Comparison of ENCODE assay signal across 18 cellular contexts in genomic region chr6:31525932-31526591, GRCh38. TPM values are rescaled to one million over a fixed set of nuclear protein-coding genes. Genes with fewer than 3 reads are reported as not detected.
DNase-seq lines count a peak whose midpoint lies in the region; ATAC-seq and TF ChIP-seq lines count a peak whose summit lies in the region.
"Had no signal": no experiment of that assay in that cellular context is flagged by ENCODE, and none has a peak within 500 bp of the region (broad histone marks: within the 10 kb centered on the region; RNA-seq: fewer than 3 reads in every experiment).

No MANE protein-coding gene starts in this region.

- no peaks in the 10 kb centered on the region for H3F3A ChIP-seq in PC-3 (ENCODE audit: low read length, unreplicated experiment)

- ATAC-seq in PC-3 (peak; percentile 56), HG03354 (IDR thresholded peaks at IDR 0.05; ENCODE audit: poor library complexity, severe bottlenecking, unreplicated experiment) (no peak)

- CTCF ChIA-PET in PC-3 (lab: Charles Lee), result interaction anchor here (0.5 kb wide), 1 partner anchor 467 kb away, joined by 4 read pairs; no protein-coding TSS in a partner anchor

- POLR2A ChIA-PET in PC-3 (lab: Charles Lee; ENCODE audit: unreplicated experiment), result no interaction called here

- no peak overlapping the region for H3K9ac ChIP-seq in PC-3 (ENCODE audit: low read length)

- no peak overlapping the region for H3K4me3 Mint-ChIP-seq in endothelial cell (ENCODE audit: unreplicated experiment)

- peaks cover 8% of the 10 kb centered on the region for H3K4me1 ChIP-seq in PC-3 (ENCODE audit: insufficient read depth, low read length)
- H3K4me1 ChIP-seq in mesodermal cell (ENCODE audit: control insufficient read depth, insufficient read depth, low read length, poor library complexity, severe bottlenecking), result peaks cover 12% of the 10 kb centered on the region
- H3K4me1 ChIP-seq: uterus had no signal

- H3K4me2 ChIP-seq in PC-3 (ENCODE audit: low read length), result no peak overlapping the region

- 87 to 89% methylated on average over 2 to 4 of the region's 4 CpGs for WGBS in mesodermal cell (ENCODE audit: insufficient coverage in 2 of 2), 2 experiments

- no peaks in the 10 kb centered on the region for H3K27me3 ChIP-seq in PC-3 (ENCODE audit: low read length)
- H3K27me3 ChIP-seq: BLaER1 treated with 17β-estradiol and CSF1 and Interleukin-3, amounts not matched to agents 10 nM and 100 nM; cardiac muscle cell; MG63; uterus had no signal

- no peaks in the 10 kb centered on the region for H3K9me2 ChIP-seq in PC-3 (replicated peaks; ENCODE audit: low read length)

- no peak for TF ChIP-seq CTCF in AG10803 (conservative IDR thresholded peaks at IDR 0.05; ENCODE audit: low read length)
- no peak for TF ChIP-seq CTCF in PC-3 (conservative IDR thresholded peaks at IDR 0.05; ENCODE audit: low read depth, low read length)
- TF ChIP-seq CTCF in endothelial cell (IDR thresholded peaks at IDR 0.05; ENCODE audit: unreplicated experiment), result no peak

- peaks cover 2% of the 10 kb centered on the region for H3K27me3 Mint-ChIP-seq in endothelial cell (ENCODE audit: unreplicated experiment)

- peak overlapping the region; percentile 84 for H3K27ac Mint-ChIP-seq in endothelial cell (ENCODE audit: unreplicated experiment)

- peaks cover 5% of the 10 kb centered on the region for H3K4me1 Mint-ChIP-seq in endothelial cell (ENCODE audit: unreplicated experiment)

- no peaks in the 10 kb centered on the region for H3K9me3 ChIP-seq in PC-3 (ENCODE audit: low read length)
- H3K9me3 ChIP-seq in mesodermal cell (ENCODE audit: control insufficient read depth, low read length), result no peaks in the 10 kb centered on the region
- H3K9me3 ChIP-seq: BLaER1 treated with 17β-estradiol and CSF1 and Interleukin-3, amounts not matched to agents 10 nM and 100 nM; MG63; uterus had no signal

- peaks cover 11% of the 10 kb centered on the region for H3K36me3 Mint-ChIP-seq in endothelial cell (ENCODE audit: low read depth, unreplicated experiment)

- H3K79me2 ChIP-seq in PC-3 (ENCODE audit: low read length), result no peaks in the 10 kb centered on the region

- no peak overlapping the region for H2AFZ ChIP-seq in PC-3 (ENCODE audit: low read length)

- peak; percentile 61 for DNase-seq in AG10803 (ENCODE audit: low read depth)
- DNase-seq in PC-3, result peak; percentile 45
- DNase-seq in endothelial cell (ENCODE audit: low spot score), result no peak
- no peak for DNase-seq in KG1 (lab: John Stamatoyannopoulos, UW)
- DNase-seq in NOMO-1 treated with DMSO at 0.1 percent for 48 hours (lab: John Stamatoyannopoulos, UW; ENCODE audit: unreplicated experiment), result no peak
- DNase-seq in NCI-H128 (lab: John Stamatoyannopoulos, UW; ENCODE audit: unreplicated experiment), result no peak
- DNase-seq: activated CD4-positive, CD25-positive, alpha-beta regulatory T cell; GOT3; MG63; NCI-H2171 treated with DMSO at 0.1 percent for 48 hours; uterus had no signal

- H3K36me3 ChIP-seq in PC-3 (ENCODE audit: low read depth, low read length) (peaks cover 12% of the 10 kb centered on the region), mesodermal cell (ENCODE audit: control insufficient read depth, insufficient read depth, low read length) (peaks cover 20% of the 10 kb centered on the region)
- H3K36me3 ChIP-seq: uterus had no signal

- intact Hi-C loops in PC-3 (cut with micrococcal nuclease), result no loop called here

- H3K27ac ChIP-seq in PC-3 (ENCODE audit: low read length), result peak overlapping the region; percentile 8; the same call in 1 of the 2 replicates
- H3K27ac ChIP-seq in mesodermal cell (ENCODE audit: low read depth, low read length, severe bottlenecking), result peak overlapping the region; percentile 64
- H3K27ac ChIP-seq: cardiac muscle cell, uterus had no signal

- no peak overlapping the region for H3K4me3 ChIP-seq in AG10803 (ENCODE audit: low read length)
- H3K4me3 ChIP-seq in PC-3 (ENCODE audit: low read length), result no peak overlapping the region
- H3K4me3 ChIP-seq in mesodermal cell (ENCODE audit: extremely low read depth, insufficient read depth, low read length, poor library complexity, severe bottlenecking), result no peak overlapping the region
- H3K4me3 ChIP-seq: BLaER1 treated with 17β-estradiol and CSF1 and Interleukin-3, amounts not matched to agents 10 nM and 100 nM; cardiac muscle cell; MG63; uterus had no signal

- 0 out of 2 replicates have a peak, but pooled peaks cover under 1% of the 10 kb centered on the region for H4K20me1 ChIP-seq in PC-3 (ENCODE audit: low read length)

- BruUV-seq in PC-3 (replicated peaks; lab: Mats Ljungman, UMichigan), result no TSS peak

- H3K9me3 Mint-ChIP-seq in endothelial cell (ENCODE audit: unreplicated experiment), result no peaks in the 10 kb centered on the region

RNA-seq across cellular contexts. Expression of gene MCCD1, which starts 2.7 kb away (rescaled TPM):
- total RNA-seq in PC-3 (2014; rRNA removed) (not detected in 2 replicates), endothelial cell (ENCODE audit: unreplicated experiment) (not detected)
- polyA plus RNA-seq in mesodermal cell (2013, experiment 1 of 2), result not detected
- not detected for polyA plus RNA-seq in mesodermal cell (2013, experiment 2 of 2)
- total RNA-seq: cardiac muscle cell, Daoy, mesenteric fat pad, posterior vena cava, uterus had no signal
- polyA plus RNA-seq: cardiac muscle cell had no signal

RNA-seq across cellular contexts. Expression of gene DDX39B, which starts 15.7 kb away (rescaled TPM):
- 410 and 465 TPM in 2 replicates for total RNA-seq in PC-3 (2014; rRNA removed)
- total RNA-seq in endothelial cell (ENCODE audit: unreplicated experiment), result 336 TPM
- 487 TPM for polyA plus RNA-seq in mesodermal cell (2013, experiment 1 of 2)
- polyA plus RNA-seq in mesodermal cell (2013, experiment 2 of 2), result 446 TPM

RNA-seq across cellular contexts. Expression of gene ATP6V1G2, which starts 20.3 kb away (rescaled TPM):
- 1.1 and 1.2 TPM in 2 replicates for total RNA-seq in PC-3 (2014; rRNA removed)
- total RNA-seq in endothelial cell (ENCODE audit: unreplicated experiment), result 1.8 TPM
- polyA plus RNA-seq in mesodermal cell (2013, experiment 1 of 2), result 5.5 TPM
- 5.0 TPM for polyA plus RNA-seq in mesodermal cell (2013, experiment 2 of 2)

RNA-seq across cellular contexts. Expression of gene NFKBIL1, which starts 21.3 kb away (rescaled TPM):
- total RNA-seq in PC-3 (2014; rRNA removed) (38.2 and 46.9 TPM in 2 replicates), endothelial cell (ENCODE audit: unreplicated experiment) (13.4 TPM)
- 23.5 TPM for polyA plus RNA-seq in mesodermal cell (2013, experiment 1 of 2)
- 22.6 TPM for polyA plus RNA-seq in mesodermal cell (2013, experiment 2 of 2)

RNA-seq across cellular contexts. Expression of gene MICB, which starts 28.1 kb away (rescaled TPM):
- total RNA-seq in PC-3 (2014; rRNA removed), result 25.6 and 32.9 TPM in 2 replicates
- total RNA-seq in endothelial cell (ENCODE audit: unreplicated experiment), result 3.6 TPM
- polyA plus RNA-seq in mesodermal cell (2013, experiment 1 of 2), result 6.9 TPM
- 5.7 TPM for polyA plus RNA-seq in mesodermal cell (2013, experiment 2 of 2)

Comparison
In these comparisons a context has a peak if more than half of its experiments do, and no peak if none do; other contexts are left out.
1. DNase-seq: peak in AG10803 (single experiment) and PC-3 (single experiment); none in endothelial cell (single experiment), KG1 (single experiment), NOMO-1 treated with DMSO at 0.1 percent for 48 hours (single experiment) and NCI-H128 (single experiment).